Comparison of ENCODE assay signal across 28 cellular contexts in genomic region chr9:93053781-93054331, GRCh38. TPM values are rescaled to one million over a fixed set of nuclear protein-coding genes. Genes with fewer than 3 reads are reported as not detected.
DNase-seq lines count a peak whose midpoint lies in the region; ATAC-seq and TF ChIP-seq lines count a peak whose summit lies in the region.
"Had no signal": no experiment of that assay in that cellular context is flagged by ENCODE, and none has a peak within 500 bp of the region (broad histone marks: within the 10 kb centered on the region; RNA-seq: fewer than 3 reads in every experiment).

No MANE protein-coding gene starts in this region.

- peaks cover 0 to 5% (median 0%) of the 10 kb centered on the region in 7 donors for H3K27me3 ChIP-seq in heart right ventricle
- no peaks in the 10 kb centered on the region for H3K27me3 ChIP-seq in naive thymus-derived CD4-positive, alpha-beta T cell (ENCODE audit: control insufficient read depth in 2 of 2, insufficient read depth in 2 of 2, low read length in 2 of 2)
- no peaks in the 10 kb centered on the region for H3K27me3 ChIP-seq in tibial artery
- no peaks in the 10 kb centered on the region for H3K27me3 ChIP-seq in hepatocyte
- H3K27me3 ChIP-seq: BE2C, transverse colon had no signal

- H3K9me3 ChIP-seq in heart right ventricle = no peaks in the 10 kb centered on the region
- no peaks in the 10 kb centered on the region for H3K9me3 ChIP-seq in naive thymus-derived CD4-positive, alpha-beta T cell (ENCODE audit: control insufficient read depth in 2 of 3, low read length in 3 of 3)
- no peaks in the 10 kb centered on the region for H3K9me3 ChIP-seq in tibial artery
- H3K9me3 ChIP-seq in hepatocyte (ENCODE audit: low read depth) = no peaks in the 10 kb centered on the region
- H3K9me3 ChIP-seq: BE2C, gastroesophageal sphincter, transverse colon had no signal

- no peak overlapping the region for H2AFZ ChIP-seq in hepatocyte

- no peaks in the 10 kb centered on the region for H4K20me1 ChIP-seq in hepatocyte (ENCODE audit: insufficient read depth, poor library complexity, severe bottlenecking)

- H3K4me1 Mint-ChIP-seq in naive thymus-derived CD4-positive, alpha-beta T cell = peaks cover 20 to 70% (median 54%) of the 10 kb centered on the region in 7 donors
- peaks cover 39% of the 10 kb centered on the region for H3K4me1 Mint-ChIP-seq in activated CD8-positive, alpha-beta T cell treated with anti-CD3 and anti-CD28 coated beads, Interleukin-2, amount 10 ng/mL, durations not matched to agents 7 days and 5 days (ENCODE audit: low read depth)

- no peak for TF ChIP-seq CTCF in heart right ventricle (IDR thresholded peaks at IDR 0.05)
- no peak for TF ChIP-seq CTCF in tibial artery (IDR thresholded peaks at IDR 0.05)
- TF ChIP-seq CTCF in hepatocyte (IDR thresholded peaks at IDR 0.05; ENCODE audit: poor library complexity) = no peak

- DNase-seq in Right ventricle myocardium superior (peak; percentile 17), heart right ventricle (no peak), NCI-H2171 treated with DMSO at 0.1 percent for 48 hours (lab: John Stamatoyannopoulos, UW) (peak; percentile 84), tibial artery (no peak), NCI-H2081 treated with DMSO at 0.1 percent for 48 hours (lab: John Stamatoyannopoulos, UW) (no peak), hepatocyte (ENCODE audit: low spot score) (no peak)
- DNase-seq in naive thymus-derived CD4-positive, alpha-beta T cell = no peak
- DNase-seq in activated CD8-positive, alpha-beta T cell treated with anti-CD3 and anti-CD28 coated beads, Interleukin-2, amount 10 ng/mL, durations not matched to agents 7 days and 5 days = no peak
- DNase-seq: activated CD4-positive, alpha-beta memory T cell treated with anti-CD3 and anti-CD28 coated beads, Interleukin-2, amount 10 ng/mL, durations not matched to agents 7 days and 5 days; activated effector memory CD4-positive, alpha-beta T cell treated with Interleukin-2 at 50 U/mL for 16 hours; activated naive CD8-positive, alpha-beta T cell treated with anti-CD3 and anti-CD28 coated beads, Interleukin-2, amount 50 U/mL, for 24 hours; BE2C; hypothalamus; immature natural killer cell; left colon; NCI-H1930; NCI-H2227 treated with DMSO at 0.1 percent for 48 hours; NCI-H748 treated with DMSO at 0.1 percent for 48 hours; occipital lobe; retina; small intestine; stimulated activated naive CD8-positive, alpha-beta T cell treated with anti-CD3 and anti-CD28 coated beads, Interleukin-15, amount 100 ng/mL, for 72 hours; transverse colon had no signal

- CTCF ChIA-PET in naive thymus-derived CD4-positive, alpha-beta T cell (lab: Charles Lee) = no interaction called here
- CTCF ChIA-PET in activated CD8-positive, alpha-beta T cell treated with anti-CD3 and anti-CD28 coated beads, Interleukin-2, amount 10 ng/mL, durations not matched to agents 7 days and 5 days (lab: Charles Lee) = interaction anchor here (1.0 to 2.5 kb wide), 5 partner anchors 11 to 51 kb away, joined by 3 to 8 read pairs (median 5); no protein-coding TSS in a partner anchor

- intact Hi-C loops in Right ventricle myocardium superior (cut with DNase I) = no loop called here
- intact Hi-C loops in heart right ventricle (cut with DNase I) = loop anchor here in 1 of 10 donors (5.0 kb wide), 1 partner anchor 43 kb away; the partner anchor contains the start of gene CARD19
- intact Hi-C loops in naive thymus-derived CD4-positive, alpha-beta T cell (cut with micrococcal nuclease) = no loop called here
- intact Hi-C loops in tibial artery (cut with DNase I; ENCODE audit: low total_unique reads) = no loop called here

- no peak overlapping the region for H3K27ac ChIP-seq in heart right ventricle
- no peak overlapping the region for H3K27ac ChIP-seq in naive thymus-derived CD4-positive, alpha-beta T cell (ENCODE audit: low read depth, low read length)
- peak overlapping the region; percentile 82 to 84 for H3K27ac ChIP-seq in tibial artery
- no peak overlapping the region for H3K27ac ChIP-seq in hepatocyte
- H3K27ac ChIP-seq: gastroesophageal sphincter, transverse colon had no signal

- POLR2A ChIA-PET in naive thymus-derived CD4-positive, alpha-beta T cell (lab: Charles Lee) = interaction anchor here (0.7 to 10.5 kb wide), 12 partner anchors 8 to 403 kb away, joined by 3 to 74 read pairs (median 6); no protein-coding TSS in a partner anchor
- POLR2A ChIA-PET in activated CD8-positive, alpha-beta T cell treated with anti-CD3 and anti-CD28 coated beads, Interleukin-2, amount 10 ng/mL, durations not matched to agents 7 days and 5 days (lab: Charles Lee) = interaction anchor here (1.0 to 1.7 kb wide), 2 partner anchors 10 to 26 kb away, joined by 4 to 6 read pairs; no protein-coding TSS in a partner anchor

- H3K9me2 ChIP-seq in hepatocyte (replicated peaks; ENCODE audit: insufficient read depth) = no peaks in the 10 kb centered on the region

- H3K27me3 Mint-ChIP-seq in naive thymus-derived CD4-positive, alpha-beta T cell = peaks cover 0 to 2% (median 0%) of the 10 kb centered on the region in 5 donors
- peaks cover 2% of the 10 kb centered on the region for H3K27me3 Mint-ChIP-seq in activated CD8-positive, alpha-beta T cell treated with anti-CD3 and anti-CD28 coated beads, Interleukin-2, amount 10 ng/mL, durations not matched to agents 7 days and 5 days (ENCODE audit: low read depth)
- H3K27me3 Mint-ChIP-seq: activated CD4-positive, alpha-beta memory T cell treated with anti-CD3 and anti-CD28 coated beads, Interleukin-2, amount 10 ng/mL, durations not matched to agents 7 days and 5 days; activated naive CD8-positive, alpha-beta T cell treated with anti-CD3 and anti-CD28 coated beads, Interleukin-2, amount 50 U/mL, for 24 hours; memory B cell; stimulated activated naive CD8-positive, alpha-beta T cell treated with anti-CD3 and anti-CD28 coated beads, Interleukin-15, amount 100 ng/mL, for 72 hours had no signal

- no peak overlapping the region for H3K4me2 ChIP-seq in hepatocyte

- H3K36me3 Mint-ChIP-seq in naive thymus-derived CD4-positive, alpha-beta T cell = no peaks in the 10 kb centered on the region
- no peaks in the 10 kb centered on the region for H3K36me3 Mint-ChIP-seq in activated CD8-positive, alpha-beta T cell treated with anti-CD3 and anti-CD28 coated beads, Interleukin-2, amount 10 ng/mL, durations not matched to agents 7 days and 5 days (ENCODE audit: low read depth)
- H3K36me3 Mint-ChIP-seq: immature natural killer cell, memory B cell had no signal

- WGBS in heart right ventricle, 2 donors = 92 to 94% methylated on average over 5 of the region's 5 CpGs
- WGBS in hepatocyte (ENCODE audit: low lambda C conversion rate, missing lambda C conversion rate) = 78% methylated on average over 5 of the region's 5 CpGs

- peaks cover 0 to 2% (median 0%) of the 10 kb centered on the region in 11 donors for H3K9me3 Mint-ChIP-seq in naive thymus-derived CD4-positive, alpha-beta T cell
- no peaks in the 10 kb centered on the region for H3K9me3 Mint-ChIP-seq in activated CD8-positive, alpha-beta T cell treated with anti-CD3 and anti-CD28 coated beads, Interleukin-2, amount 10 ng/mL, durations not matched to agents 7 days and 5 days (ENCODE audit: insufficient read depth)
- H3K9me3 Mint-ChIP-seq: activated CD4-positive, alpha-beta memory T cell treated with anti-CD3 and anti-CD28 coated beads, Interleukin-2, amount 10 ng/mL, durations not matched to agents 7 days and 5 days; activated naive CD8-positive, alpha-beta T cell treated with anti-CD3 and anti-CD28 coated beads, Interleukin-2, amount 50 U/mL, for 24 hours; immature natural killer cell; memory B cell; stimulated activated naive CD8-positive, alpha-beta T cell treated with anti-CD3 and anti-CD28 coated beads, Interleukin-15, amount 100 ng/mL, for 72 hours; T-helper 1 cell treated with Interleukin-12 subunit alpha and Interleukin-12 subunit beta and Interleukin-4 antibody, amounts not matched to agents 30 μg/mL and 1 μg/mL, for 36 hours had no signal

- H3K4me3 Mint-ChIP-seq in naive thymus-derived CD4-positive, alpha-beta T cell = no peak overlapping the region
- no peak overlapping the region for H3K4me3 Mint-ChIP-seq in activated CD8-positive, alpha-beta T cell treated with anti-CD3 and anti-CD28 coated beads, Interleukin-2, amount 10 ng/mL, durations not matched to agents 7 days and 5 days
- H3K4me3 Mint-ChIP-seq: activated CD4-positive, alpha-beta memory T cell treated with anti-CD3 and anti-CD28 coated beads, Interleukin-2, amount 10 ng/mL, durations not matched to agents 7 days and 5 days; activated naive CD8-positive, alpha-beta T cell treated with anti-CD3 and anti-CD28 coated beads, Interleukin-2, amount 50 U/mL, for 24 hours; immature natural killer cell; memory B cell; stimulated activated naive CD8-positive, alpha-beta T cell treated with anti-CD3 and anti-CD28 coated beads, Interleukin-15, amount 100 ng/mL, for 72 hours; T-helper 1 cell treated with Interleukin-12 subunit alpha and Interleukin-12 subunit beta and Interleukin-4 antibody, amounts not matched to agents 30 μg/mL and 1 μg/mL, for 36 hours had no signal

- H3K36me3 ChIP-seq in heart right ventricle = no peaks in the 10 kb centered on the region
- H3K36me3 ChIP-seq in naive thymus-derived CD4-positive, alpha-beta T cell (ENCODE audit: control insufficient read depth in 2 of 3, insufficient read depth in 3 of 3, low read length in 3 of 3) = no peaks in the 10 kb centered on the region
- no peaks in the 10 kb centered on the region for H3K36me3 ChIP-seq in tibial artery
- no peaks in the 10 kb centered on the region for H3K36me3 ChIP-seq in hepatocyte (replicated peaks; ENCODE audit: insufficient read depth, low read depth)
- H3K36me3 ChIP-seq: BE2C, gastroesophageal sphincter, transverse colon had no signal

- H3K4me1 ChIP-seq in heart right ventricle (peaks cover 3 to 32% (median 24%) of the 10 kb centered on the region in 9 donors), tibial artery (peaks cover 9 to 67% (median 51%) of the 10 kb centered on the region in 4 donors), hepatocyte (ENCODE audit: insufficient read depth) (peaks cover 3% of the 10 kb centered on the region)
- peaks cover 9 to 23% of the 10 kb centered on the region in 2 donors for H3K4me1 ChIP-seq in naive thymus-derived CD4-positive, alpha-beta T cell (ENCODE audit: control insufficient read depth in 2 of 2, insufficient read depth in 2 of 2, low read length in 2 of 2)
- H3K4me1 ChIP-seq: BE2C had no signal

- peak overlapping the region in 7 of 9 donors; percentile 30 to 89 (median 64) for H3K27ac Mint-ChIP-seq in naive thymus-derived CD4-positive, alpha-beta T cell
- H3K27ac Mint-ChIP-seq in activated CD8-positive, alpha-beta T cell treated with anti-CD3 and anti-CD28 coated beads, Interleukin-2, amount 10 ng/mL, durations not matched to agents 7 days and 5 days = no peak overlapping the region
- H3K27ac Mint-ChIP-seq: activated CD4-positive, alpha-beta memory T cell treated with anti-CD3 and anti-CD28 coated beads, Interleukin-2, amount 10 ng/mL, durations not matched to agents 7 days and 5 days; activated naive CD8-positive, alpha-beta T cell treated with anti-CD3 and anti-CD28 coated beads, Interleukin-2, amount 50 U/mL, for 24 hours; immature natural killer cell; stimulated activated naive CD8-positive, alpha-beta T cell treated with anti-CD3 and anti-CD28 coated beads, Interleukin-15, amount 100 ng/mL, for 72 hours; T-helper 1 cell treated with Interleukin-12 subunit alpha and Interleukin-12 subunit beta and Interleukin-4 antibody, amounts not matched to agents 30 μg/mL and 1 μg/mL, for 36 hours had no signal

- H3K79me2 ChIP-seq in hepatocyte = no peaks in the 10 kb centered on the region

- H3K4me3 ChIP-seq in heart right ventricle = no peak overlapping the region
- no peak overlapping the region for H3K4me3 ChIP-seq in naive thymus-derived CD4-positive, alpha-beta T cell (ENCODE audit: low read length)
- no peak overlapping the region for H3K4me3 ChIP-seq in tibial artery
- no peak overlapping the region for H3K4me3 ChIP-seq in hepatocyte
- H3K4me3 ChIP-seq: gastroesophageal sphincter, transverse colon had no signal

- ATAC-seq in Right ventricle myocardium superior (ENCODE audit: poor library complexity) (no peak), heart right ventricle (no peak)
- ATAC-seq in naive thymus-derived CD4-positive, alpha-beta T cell = no peak
- ATAC-seq in activated CD8-positive, alpha-beta T cell treated with anti-CD3 and anti-CD28 coated beads, Interleukin-2, amount 10 ng/mL, durations not matched to agents 7 days and 5 days = no peak
- ATAC-seq: activated naive CD8-positive, alpha-beta T cell treated with anti-CD3 and anti-CD28 coated beads, Interleukin-2, amount 50 U/mL, for 24 hours; gastroesophageal sphincter; left colon had no signal

RNA-seq across cellular contexts. Expression of gene SUSD3, which starts 4.6 kb away (rescaled TPM):
- total RNA-seq in Right ventricle myocardium superior (0.56 TPM), heart right ventricle (1 to 10 TPM in 3 of 10 donors, under 1 TPM in 6, not detected in 1; 0.40 to 2.1 (median 0.79) TPM), hepatocyte (11.4 and 14.3 TPM in 2 replicates)
- polyA plus RNA-seq in heart right ventricle (under 1 TPM; 0.74 to 0.88 TPM), hepatocyte (13.5 and 17.3 TPM in 2 replicates)
- total RNA-seq in naive thymus-derived CD4-positive, alpha-beta T cell = 10 to 100 TPM; 62.8 to 83.5 (median 68.7) TPM
- 100 to 1,000 TPM; 186 to 315 TPM for polyA plus RNA-seq in naive thymus-derived CD4-positive, alpha-beta T cell
- total RNA-seq in activated CD8-positive, alpha-beta T cell treated with anti-CD3 and anti-CD28 coated beads, Interleukin-2, amount 10 ng/mL, durations not matched to agents 7 days and 5 days = 10 to 100 TPM; 57.9 to 59.6 TPM
- total RNA-seq: dermis microvascular lymphatic vessel endothelial cell, H4 had no signal

RNA-seq across cellular contexts. Expression of gene CARD19, which starts 42.2 kb away (rescaled TPM):
- total RNA-seq in Right ventricle myocardium superior (27.5 TPM), heart right ventricle (10 to 100 TPM; 22.3 to 33.7 (median 25.9) TPM), hepatocyte (45.3 and 51.3 TPM in 2 replicates)
- polyA plus RNA-seq in heart right ventricle (10 to 100 TPM; 41.9 to 47.3 TPM), hepatocyte (67.5 and 72.1 TPM in 2 replicates)
- total RNA-seq in naive thymus-derived CD4-positive, alpha-beta T cell = 10 to 100 TPM; 43.0 to 90.0 (median 54.1) TPM
- 10 to 100 TPM; 59.2 to 75.6 TPM for polyA plus RNA-seq in naive thymus-derived CD4-positive, alpha-beta T cell
- 10 to 100 TPM; 51.7 to 55.4 TPM for total RNA-seq in activated CD8-positive, alpha-beta T cell treated with anti-CD3 and anti-CD28 coated beads, Interleukin-2, amount 10 ng/mL, durations not matched to agents 7 days and 5 days

Comparison
In these comparisons a context has a peak if more than half of its experiments do, and no peak if none do; other contexts are left out.
1. DNase-seq: peak in Right ventricle myocardium superior (single experiment) and NCI-H2171 treated with DMSO at 0.1 percent for 48 hours (single experiment); none in heart right ventricle (0 of 2), naive thymus-derived CD4-positive, alpha-beta T cell (0 of 9), tibial artery (0 of 2), activated CD8-positive, alpha-beta T cell treated with anti-CD3 and anti-CD28 coated beads, Interleukin-2, amount 10 ng/mL, durations not matched to agents 7 days and 5 days (single experiment), NCI-H2081 treated with DMSO at 0.1 percent for 48 hours (single experiment) and hepatocyte (single experiment).
2. H3K27ac ChIP-seq: peak in tibial artery (2 of 2); none in heart right ventricle (0 of 10), naive thymus-derived CD4-positive, alpha-beta T cell (single experiment) and hepatocyte (single experiment).